ENCODE assay signal across 1 cellular context in the genomic region with DNA sequence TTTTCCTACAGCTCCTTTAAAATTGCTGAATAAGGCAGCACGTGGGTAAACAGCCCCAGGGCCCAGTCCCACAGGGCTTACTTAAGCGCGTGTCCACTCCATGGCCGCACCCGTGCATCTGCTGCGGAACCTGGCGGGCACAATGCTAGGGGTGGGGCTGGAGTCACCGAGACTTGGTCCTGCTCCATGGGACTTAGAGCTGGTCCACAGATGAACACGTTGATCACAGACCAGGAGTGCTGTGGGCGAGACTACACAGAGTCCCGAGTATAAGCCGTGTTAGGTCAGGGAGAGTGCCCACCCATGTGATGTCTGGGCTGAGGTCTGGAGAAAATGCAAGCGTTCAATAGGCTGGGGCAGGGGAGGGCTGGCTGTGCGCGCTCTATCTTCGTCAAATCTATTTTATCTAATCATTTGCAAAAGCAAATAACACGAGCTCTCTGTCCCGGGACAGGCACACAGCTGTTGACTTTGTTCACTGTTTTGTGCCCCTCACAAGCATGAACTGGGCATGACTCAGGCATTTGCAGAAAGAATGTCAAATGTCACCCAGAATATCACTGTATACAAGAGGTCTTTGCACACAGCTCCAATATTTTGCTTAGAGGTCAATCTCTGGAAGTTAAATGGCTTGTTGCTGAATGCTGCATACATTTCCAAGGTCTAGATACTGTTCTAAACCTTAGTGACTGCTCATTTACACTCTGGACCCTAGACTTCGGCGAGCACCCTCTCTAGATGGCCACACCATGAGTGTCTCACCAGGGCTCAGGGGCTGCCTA.
TF ChIP-seq lines count a peak whose summit lies in the region.

No MANE protein-coding gene starts in this region.

TF ChIP-seq in HepG2, 621 proteins besides CTCF, POLR2A, EP300 and RAD21 (continued from another document and continues in another):
- TF ChIP-seq, protein P1, sequence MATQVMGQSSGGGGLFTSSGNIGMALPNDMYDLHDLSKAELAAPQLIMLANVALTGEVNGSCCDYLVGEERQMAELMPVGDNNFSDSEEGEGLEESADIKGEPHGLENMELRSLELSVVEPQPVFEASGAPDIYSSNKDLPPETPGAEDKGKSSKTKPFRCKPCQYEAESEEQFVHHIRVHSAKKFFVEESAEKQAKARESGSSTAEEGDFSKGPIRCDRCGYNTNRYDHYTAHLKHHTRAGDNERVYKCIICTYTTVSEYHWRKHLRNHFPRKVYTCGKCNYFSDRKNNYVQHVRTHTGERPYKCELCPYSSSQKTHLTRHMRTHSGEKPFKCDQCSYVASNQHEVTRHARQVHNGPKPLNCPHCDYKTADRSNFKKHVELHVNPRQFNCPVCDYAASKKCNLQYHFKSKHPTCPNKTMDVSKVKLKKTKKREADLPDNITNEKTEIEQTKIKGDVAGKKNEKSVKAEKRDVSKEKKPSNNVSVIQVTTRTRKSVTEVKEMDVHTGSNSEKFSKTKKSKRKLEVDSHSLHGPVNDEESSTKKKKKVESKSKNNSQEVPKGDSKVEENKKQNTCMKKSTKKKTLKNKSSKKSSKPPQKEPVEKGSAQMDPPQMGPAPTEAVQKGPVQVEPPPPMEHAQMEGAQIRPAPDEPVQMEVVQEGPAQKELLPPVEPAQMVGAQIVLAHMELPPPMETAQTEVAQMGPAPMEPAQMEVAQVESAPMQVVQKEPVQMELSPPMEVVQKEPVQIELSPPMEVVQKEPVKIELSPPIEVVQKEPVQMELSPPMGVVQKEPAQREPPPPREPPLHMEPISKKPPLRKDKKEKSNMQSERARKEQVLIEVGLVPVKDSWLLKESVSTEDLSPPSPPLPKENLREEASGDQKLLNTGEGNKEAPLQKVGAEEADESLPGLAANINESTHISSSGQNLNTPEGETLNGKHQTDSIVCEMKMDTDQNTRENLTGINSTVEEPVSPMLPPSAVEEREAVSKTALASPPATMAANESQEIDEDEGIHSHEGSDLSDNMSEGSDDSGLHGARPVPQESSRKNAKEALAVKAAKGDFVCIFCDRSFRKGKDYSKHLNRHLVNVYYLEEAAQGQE (IDR thresholded peaks at IDR 0.05; ENCODE audit: borderline replicate concordance in 1 of 2, low read depth in 1 of 2, low read length in 2 of 2): no peak
- no peak for TF ChIP-seq KLF11 (CRISPR knock-in tag; IDR thresholded peaks at IDR 0.05)
- no peak for TF ChIP-seq NCOA5 (CRISPR knock-in tag; IDR thresholded peaks at IDR 0.05)
- TF ChIP-seq ZSCAN20 (CRISPR knock-in tag; IDR thresholded peaks at IDR 0.05; ENCODE audit: borderline replicate concordance): no peak
- peak; percentile 89 for TF ChIP-seq GATAD2A (CRISPR knock-in tag; IDR thresholded peaks at IDR 0.05)
- TF ChIP-seq NKX3-1 (CRISPR knock-in tag; IDR thresholded peaks at IDR 0.05): no peak
- TF ChIP-seq, protein P2, sequence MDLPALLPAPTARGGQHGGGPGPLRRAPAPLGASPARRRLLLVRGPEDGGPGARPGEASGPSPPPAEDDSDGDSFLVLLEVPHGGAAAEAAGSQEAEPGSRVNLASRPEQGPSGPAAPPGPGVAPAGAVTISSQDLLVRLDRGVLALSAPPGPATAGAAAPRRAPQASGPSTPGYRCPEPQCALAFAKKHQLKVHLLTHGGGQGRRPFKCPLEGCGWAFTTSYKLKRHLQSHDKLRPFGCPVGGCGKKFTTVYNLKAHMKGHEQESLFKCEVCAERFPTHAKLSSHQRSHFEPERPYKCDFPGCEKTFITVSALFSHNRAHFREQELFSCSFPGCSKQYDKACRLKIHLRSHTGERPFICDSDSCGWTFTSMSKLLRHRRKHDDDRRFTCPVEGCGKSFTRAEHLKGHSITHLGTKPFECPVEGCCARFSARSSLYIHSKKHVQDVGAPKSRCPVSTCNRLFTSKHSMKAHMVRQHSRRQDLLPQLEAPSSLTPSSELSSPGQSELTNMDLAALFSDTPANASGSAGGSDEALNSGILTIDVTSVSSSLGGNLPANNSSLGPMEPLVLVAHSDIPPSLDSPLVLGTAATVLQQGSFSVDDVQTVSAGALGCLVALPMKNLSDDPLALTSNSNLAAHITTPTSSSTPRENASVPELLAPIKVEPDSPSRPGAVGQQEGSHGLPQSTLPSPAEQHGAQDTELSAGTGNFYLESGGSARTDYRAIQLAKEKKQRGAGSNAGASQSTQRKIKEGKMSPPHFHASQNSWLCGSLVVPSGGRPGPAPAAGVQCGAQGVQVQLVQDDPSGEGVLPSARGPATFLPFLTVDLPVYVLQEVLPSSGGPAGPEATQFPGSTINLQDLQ (CRISPR knock-in tag; IDR thresholded peaks at IDR 0.05): no peak
- TF ChIP-seq, protein P3, sequence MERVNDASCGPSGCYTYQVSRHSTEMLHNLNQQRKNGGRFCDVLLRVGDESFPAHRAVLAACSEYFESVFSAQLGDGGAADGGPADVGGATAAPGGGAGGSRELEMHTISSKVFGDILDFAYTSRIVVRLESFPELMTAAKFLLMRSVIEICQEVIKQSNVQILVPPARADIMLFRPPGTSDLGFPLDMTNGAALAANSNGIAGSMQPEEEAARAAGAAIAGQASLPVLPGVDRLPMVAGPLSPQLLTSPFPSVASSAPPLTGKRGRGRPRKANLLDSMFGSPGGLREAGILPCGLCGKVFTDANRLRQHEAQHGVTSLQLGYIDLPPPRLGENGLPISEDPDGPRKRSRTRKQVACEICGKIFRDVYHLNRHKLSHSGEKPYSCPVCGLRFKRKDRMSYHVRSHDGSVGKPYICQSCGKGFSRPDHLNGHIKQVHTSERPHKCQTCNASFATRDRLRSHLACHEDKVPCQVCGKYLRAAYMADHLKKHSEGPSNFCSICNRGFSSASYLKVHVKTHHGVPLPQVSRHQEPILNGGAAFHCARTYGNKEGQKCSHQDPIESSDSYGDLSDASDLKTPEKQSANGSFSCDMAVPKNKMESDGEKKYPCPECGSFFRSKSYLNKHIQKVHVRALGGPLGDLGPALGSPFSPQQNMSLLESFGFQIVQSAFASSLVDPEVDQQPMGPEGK (CRISPR knock-in tag; IDR thresholded peaks at IDR 0.05): peak; percentile 82
- 0 out of 2 replicates have a peak, but pooled peaks have one; percentile 39 for TF ChIP-seq MAFG (CRISPR knock-in tag; IDR thresholded peaks at IDR 0.05)
- TF ChIP-seq SP2 (CRISPR knock-in tag; IDR thresholded peaks at IDR 0.05): no peak
- TF ChIP-seq, protein P4, sequence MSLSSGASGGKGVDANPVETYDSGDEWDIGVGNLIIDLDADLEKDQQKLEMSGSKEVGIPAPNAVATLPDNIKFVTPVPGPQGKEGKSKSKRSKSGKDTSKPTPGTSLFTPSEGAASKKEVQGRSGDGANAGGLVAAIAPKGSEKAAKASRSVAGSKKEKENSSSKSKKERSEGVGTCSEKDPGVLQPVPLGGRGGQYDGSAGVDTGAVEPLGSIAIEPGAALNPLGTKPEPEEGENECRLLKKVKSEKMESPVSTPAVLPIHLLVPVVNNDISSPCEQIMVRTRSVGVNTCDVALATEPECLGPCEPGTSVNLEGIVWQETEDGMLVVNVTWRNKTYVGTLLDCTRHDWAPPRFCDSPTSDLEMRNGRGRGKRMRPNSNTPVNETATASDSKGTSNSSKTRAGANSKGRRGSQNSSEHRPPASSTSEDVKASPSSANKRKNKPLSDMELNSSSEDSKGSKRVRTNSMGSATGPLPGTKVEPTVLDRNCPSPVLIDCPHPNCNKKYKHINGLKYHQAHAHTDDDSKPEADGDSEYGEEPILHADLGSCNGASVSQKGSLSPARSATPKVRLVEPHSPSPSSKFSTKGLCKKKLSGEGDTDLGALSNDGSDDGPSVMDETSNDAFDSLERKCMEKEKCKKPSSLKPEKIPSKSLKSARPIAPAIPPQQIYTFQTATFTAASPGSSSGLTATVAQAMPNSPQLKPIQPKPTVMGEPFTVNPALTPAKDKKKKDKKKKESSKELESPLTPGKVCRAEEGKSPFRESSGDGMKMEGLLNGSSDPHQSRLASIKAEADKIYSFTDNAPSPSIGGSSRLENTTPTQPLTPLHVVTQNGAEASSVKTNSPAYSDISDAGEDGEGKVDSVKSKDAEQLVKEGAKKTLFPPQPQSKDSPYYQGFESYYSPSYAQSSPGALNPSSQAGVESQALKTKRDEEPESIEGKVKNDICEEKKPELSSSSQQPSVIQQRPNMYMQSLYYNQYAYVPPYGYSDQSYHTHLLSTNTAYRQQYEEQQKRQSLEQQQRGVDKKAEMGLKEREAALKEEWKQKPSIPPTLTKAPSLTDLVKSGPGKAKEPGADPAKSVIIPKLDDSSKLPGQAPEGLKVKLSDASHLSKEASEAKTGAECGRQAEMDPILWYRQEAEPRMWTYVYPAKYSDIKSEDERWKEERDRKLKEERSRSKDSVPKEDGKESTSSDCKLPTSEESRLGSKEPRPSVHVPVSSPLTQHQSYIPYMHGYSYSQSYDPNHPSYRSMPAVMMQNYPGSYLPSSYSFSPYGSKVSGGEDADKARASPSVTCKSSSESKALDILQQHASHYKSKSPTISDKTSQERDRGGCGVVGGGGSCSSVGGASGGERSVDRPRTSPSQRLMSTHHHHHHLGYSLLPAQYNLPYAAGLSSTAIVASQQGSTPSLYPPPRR (CRISPR knock-in tag; IDR thresholded peaks at IDR 0.05; ENCODE audit: borderline replicate concordance): no peak; the same call in none of the 2 replicates
- TF ChIP-seq, protein P5, sequence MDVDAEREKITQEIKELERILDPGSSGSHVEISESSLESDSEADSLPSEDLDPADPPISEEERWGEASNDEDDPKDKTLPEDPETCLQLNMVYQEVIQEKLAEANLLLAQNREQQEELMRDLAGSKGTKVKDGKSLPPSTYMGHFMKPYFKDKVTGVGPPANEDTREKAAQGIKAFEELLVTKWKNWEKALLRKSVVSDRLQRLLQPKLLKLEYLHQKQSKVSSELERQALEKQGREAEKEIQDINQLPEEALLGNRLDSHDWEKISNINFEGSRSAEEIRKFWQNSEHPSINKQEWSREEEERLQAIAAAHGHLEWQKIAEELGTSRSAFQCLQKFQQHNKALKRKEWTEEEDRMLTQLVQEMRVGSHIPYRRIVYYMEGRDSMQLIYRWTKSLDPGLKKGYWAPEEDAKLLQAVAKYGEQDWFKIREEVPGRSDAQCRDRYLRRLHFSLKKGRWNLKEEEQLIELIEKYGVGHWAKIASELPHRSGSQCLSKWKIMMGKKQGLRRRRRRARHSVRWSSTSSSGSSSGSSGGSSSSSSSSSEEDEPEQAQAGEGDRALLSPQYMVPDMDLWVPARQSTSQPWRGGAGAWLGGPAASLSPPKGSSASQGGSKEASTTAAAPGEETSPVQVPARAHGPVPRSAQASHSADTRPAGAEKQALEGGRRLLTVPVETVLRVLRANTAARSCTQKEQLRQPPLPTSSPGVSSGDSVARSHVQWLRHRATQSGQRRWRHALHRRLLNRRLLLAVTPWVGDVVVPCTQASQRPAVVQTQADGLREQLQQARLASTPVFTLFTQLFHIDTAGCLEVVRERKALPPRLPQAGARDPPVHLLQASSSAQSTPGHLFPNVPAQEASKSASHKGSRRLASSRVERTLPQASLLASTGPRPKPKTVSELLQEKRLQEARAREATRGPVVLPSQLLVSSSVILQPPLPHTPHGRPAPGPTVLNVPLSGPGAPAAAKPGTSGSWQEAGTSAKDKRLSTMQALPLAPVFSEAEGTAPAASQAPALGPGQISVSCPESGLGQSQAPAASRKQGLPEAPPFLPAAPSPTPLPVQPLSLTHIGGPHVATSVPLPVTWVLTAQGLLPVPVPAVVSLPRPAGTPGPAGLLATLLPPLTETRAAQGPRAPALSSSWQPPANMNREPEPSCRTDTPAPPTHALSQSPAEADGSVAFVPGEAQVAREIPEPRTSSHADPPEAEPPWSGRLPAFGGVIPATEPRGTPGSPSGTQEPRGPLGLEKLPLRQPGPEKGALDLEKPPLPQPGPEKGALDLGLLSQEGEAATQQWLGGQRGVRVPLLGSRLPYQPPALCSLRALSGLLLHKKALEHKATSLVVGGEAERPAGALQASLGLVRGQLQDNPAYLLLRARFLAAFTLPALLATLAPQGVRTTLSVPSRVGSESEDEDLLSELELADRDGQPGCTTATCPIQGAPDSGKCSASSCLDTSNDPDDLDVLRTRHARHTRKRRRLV (CRISPR knock-in tag; IDR thresholded peaks at IDR 0.05): no peak
- no peak for TF ChIP-seq PCBP2 (optimal IDR thresholded peaks at IDR 0.05; ENCODE audit: low read depth, low read length, poor library complexity, severe bottlenecking)
- TF ChIP-seq HMG20A (CRISPR knock-in tag; IDR thresholded peaks at IDR 0.05; ENCODE audit: borderline replicate concordance): peak; percentile 57; the same call in 1 of the 2 replicates
- TF ChIP-seq RBM22 (optimal IDR thresholded peaks at IDR 0.05; ENCODE audit: low read length): no peak
- TF ChIP-seq, protein P6, sequence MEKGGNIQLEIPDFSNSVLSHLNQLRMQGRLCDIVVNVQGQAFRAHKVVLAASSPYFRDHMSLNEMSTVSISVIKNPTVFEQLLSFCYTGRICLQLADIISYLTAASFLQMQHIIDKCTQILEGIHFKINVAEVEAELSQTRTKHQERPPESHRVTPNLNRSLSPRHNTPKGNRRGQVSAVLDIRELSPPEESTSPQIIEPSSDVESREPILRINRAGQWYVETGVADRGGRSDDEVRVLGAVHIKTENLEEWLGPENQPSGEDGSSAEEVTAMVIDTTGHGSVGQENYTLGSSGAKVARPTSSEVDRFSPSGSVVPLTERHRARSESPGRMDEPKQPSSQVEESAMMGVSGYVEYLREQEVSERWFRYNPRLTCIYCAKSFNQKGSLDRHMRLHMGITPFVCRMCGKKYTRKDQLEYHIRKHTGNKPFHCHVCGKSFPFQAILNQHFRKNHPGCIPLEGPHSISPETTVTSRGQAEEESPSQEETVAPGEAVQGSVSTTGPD (CRISPR knock-in tag; IDR thresholded peaks at IDR 0.05): no peak
- TF ChIP-seq NR3C1 (CRISPR knock-in tag; IDR thresholded peaks at IDR 0.05): no peak
- TF ChIP-seq ZNF256 (CRISPR knock-in tag; conservative IDR thresholded peaks at IDR 0.05): no peak
- no peak for TF ChIP-seq ZNF768 (CRISPR knock-in tag; IDR thresholded peaks at IDR 0.05)
- TF ChIP-seq, protein P7, sequence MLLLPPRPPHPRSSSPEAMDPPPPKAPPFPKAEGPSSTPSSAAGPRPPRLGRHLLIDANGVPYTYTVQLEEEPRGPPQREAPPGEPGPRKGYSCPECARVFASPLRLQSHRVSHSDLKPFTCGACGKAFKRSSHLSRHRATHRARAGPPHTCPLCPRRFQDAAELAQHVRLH (CRISPR knock-in tag; IDR thresholded peaks at IDR 0.05; ENCODE audit: borderline replicate concordance, low read depth): peak; percentile 58; the same call in 1 of the 2 replicates
- TF ChIP-seq FOXA1 (IDR thresholded peaks at IDR 0.05): no peak
- TF ChIP-seq FOXA1 (CRISPR knock-in tag; IDR thresholded peaks at IDR 0.05): peak; percentile 94
- TF ChIP-seq, protein P8, sequence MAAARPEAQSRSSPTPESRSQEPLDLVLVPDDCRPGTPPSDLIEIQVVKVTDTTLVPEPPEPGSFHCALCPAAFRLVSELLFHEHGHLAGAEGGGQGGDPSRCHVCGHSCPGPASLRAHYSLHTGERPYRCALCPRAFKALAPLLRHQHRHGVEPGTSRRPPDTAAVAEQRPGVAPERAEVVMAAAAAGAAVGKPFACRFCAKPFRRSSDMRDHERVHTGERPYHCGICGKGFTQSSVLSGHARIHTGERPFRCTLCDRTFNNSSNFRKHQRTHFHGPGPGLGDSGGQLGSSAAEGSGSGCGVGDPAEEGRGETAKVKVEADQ (CRISPR knock-in tag; IDR thresholded peaks at IDR 0.05; ENCODE audit: borderline replicate concordance): no peak
- peak; percentile 41; the same call in 1 of the 2 replicates for TF ChIP-seq DMAP1 (CRISPR knock-in tag; IDR thresholded peaks at IDR 0.05)
- peak; percentile 17; the same call in 1 of the 2 replicates for TF ChIP-seq NCOR1 (IDR thresholded peaks at IDR 0.05; ENCODE audit: borderline replicate concordance, low read length)
- TF ChIP-seq TMF1 (CRISPR knock-in tag; IDR thresholded peaks at IDR 0.05; ENCODE audit: low read depth): no peak
- no peak for TF ChIP-seq REXO4 (CRISPR knock-in tag; IDR thresholded peaks at IDR 0.05; ENCODE audit: borderline replicate concordance)
- peak; percentile 87 for TF ChIP-seq TBX2 (CRISPR knock-in tag; IDR thresholded peaks at IDR 0.05; ENCODE audit: borderline replicate concordance)
